Comparison of ENCODE assay signal across 29 cellular contexts in the genomic region with DNA sequence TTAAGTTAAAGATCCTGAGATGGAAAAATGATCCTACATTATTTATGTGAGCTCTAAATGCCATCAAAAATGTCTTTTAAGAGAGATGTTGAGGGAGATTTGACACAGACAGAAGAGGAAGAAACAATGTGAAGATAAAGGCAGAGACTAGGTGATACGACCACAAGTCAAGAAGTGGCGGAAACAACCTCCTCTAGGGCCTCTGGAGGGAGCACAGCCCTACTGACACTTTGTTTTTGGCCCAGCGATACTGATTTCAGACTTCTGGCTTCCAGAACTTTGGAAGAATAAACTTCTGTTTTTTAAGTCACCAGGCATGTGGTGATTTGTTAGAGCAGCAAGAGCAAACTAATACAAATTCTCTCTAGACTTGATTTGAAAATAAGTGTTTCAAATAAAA.
"Had no signal": no experiment of that assay in that cellular context is flagged by ENCODE, and none has a peak within 500 bp of the region (broad histone marks: within the 10 kb centered on the region; RNA-seq: fewer than 3 reads in every experiment).

No MANE protein-coding gene starts in this region.

- H3K4me1 Mint-ChIP-seq: activated CD4-positive, alpha-beta T cell treated with anti-CD3 and anti-CD28 coated beads for 36 hours; activated CD4-positive, alpha-beta T cell treated with anti-CD3 and anti-CD28 coated beads, Interleukin-2, amount 10 ng/mL, durations not matched to agents 7 days and 5 days had no signal

- H3K9me3 ChIP-seq: adrenal gland, body of pancreas, breast epithelium, SK-N-SH had no signal

- H3K27ac Mint-ChIP-seq: activated CD4-positive, alpha-beta T cell treated with anti-CD3 and anti-CD28 coated beads for 36 hours; activated CD4-positive, alpha-beta T cell treated with anti-CD3 and anti-CD28 coated beads, Interleukin-2, amount 10 ng/mL, durations not matched to agents 7 days and 5 days; activated CD8-positive, alpha-beta T cell treated with anti-CD3 and anti-CD28 coated beads, Interleukin-2, amount 10 ng/mL, durations not matched to agents 7 days and 5 days; activated naive CD4-positive, alpha-beta T cell treated with anti-CD3 and anti-CD28 coated beads for 36 hours; activated naive CD4-positive, alpha-beta T cell treated with anti-CD3 and anti-CD28 coated beads, Interleukin-2, amount 50 U/mL, for 72 hours; activated T-cell treated with anti-CD3 and anti-CD28 coated beads, Interleukin-2, amount 50 U/mL, for 24 hours; T-helper 1 cell treated with Interleukin-12 subunit alpha and Interleukin-12 subunit beta and Interleukin-4 antibody, amounts not matched to agents 30 μg/mL and 1 μg/mL, for 36 hours; T-helper 2 cell treated with Interferon-gamma antibody and Interleukin-4, amounts not matched to agents 5 μg/mL and 100 μg/mL, for 36 hours had no signal

- DNase-seq: activated CD4-positive, alpha-beta T cell treated with anti-CD3 and anti-CD28 coated beads for 36 hours; activated CD4-positive, alpha-beta T cell treated with anti-CD3 and anti-CD28 coated beads, Interleukin-2, amount 10 ng/mL, durations not matched to agents 7 days and 5 days; activated CD4-positive, alpha-beta T cell treated with anti-CD3 and anti-CD28 coated beads, Interleukin-2, amount 50 U/mL, for 48 hours; activated CD8-positive, alpha-beta T cell treated with anti-CD3 and anti-CD28 coated beads, Interleukin-2, amount 10 ng/mL, durations not matched to agents 7 days and 5 days; activated gamma-delta T cell treated with Interleukin-2 at 50 U/mL for 16 hours; activated naive CD4-positive, alpha-beta T cell treated with anti-CD3 and anti-CD28 coated beads for 36 hours; activated T-cell treated with anti-CD3 and anti-CD28 coated beads, Interleukin-2, amount 50 U/mL, for 24 hours; adrenal gland; body of pancreas; caudate nucleus; cerebellar nuclear complex; Karpas-422; KBM-7; NCI-H1105; NCI-H1417 treated with DMSO at 0.1 percent for 48 hours; NCI-H187 treated with DMSO at 0.1 percent for 48 hours; NCI-H2081 treated with DMSO at 0.1 percent for 48 hours; NCI-H226; NCI-H526; NCI-H748 treated with DMSO at 0.1 percent for 48 hours; SHP77 treated with DMSO at 0.1 percent for 48 hours; SK-N-SH had no signal

- ATAC-seq: activated CD4-positive, alpha-beta T cell treated with anti-CD3 and anti-CD28 coated beads for 36 hours; activated CD4-positive, CD25-positive, alpha-beta regulatory T cell treated with anti-CD3 and anti-CD28 coated beads, Interleukin-2, amount 50 U/mL, for 24 hours; activated CD8-positive, alpha-beta T cell treated with anti-CD3 and anti-CD28 coated beads, Interleukin-2, amount 10 ng/mL, durations not matched to agents 7 days and 5 days; activated naive CD4-positive, alpha-beta T cell treated with anti-CD3 and anti-CD28 coated beads, Interleukin-2, amount 50 U/mL, for 72 hours; body of pancreas; Panc1 had no signal

- H3K27me3 ChIP-seq: adrenal gland, body of pancreas, breast epithelium, SJSA1 had no signal

- H3K4me1 ChIP-seq: adrenal gland, body of pancreas, breast epithelium, SJSA1 had no signal

- H3K27me3 Mint-ChIP-seq: activated CD4-positive, alpha-beta T cell treated with anti-CD3 and anti-CD28 coated beads for 36 hours; activated CD4-positive, alpha-beta T cell treated with anti-CD3 and anti-CD28 coated beads, Interleukin-2, amount 10 ng/mL, durations not matched to agents 7 days and 5 days; activated T-cell treated with anti-CD3 and anti-CD28 coated beads, Interleukin-2, amount 50 U/mL, for 24 hours had no signal

- H3K27ac ChIP-seq: adrenal gland, body of pancreas, breast epithelium, SJSA1 had no signal

- H3K36me3 ChIP-seq: adrenal gland, breast epithelium, SJSA1 had no signal

- H3K36me3 Mint-ChIP-seq: activated naive CD4-positive, alpha-beta T cell treated with anti-CD3 and anti-CD28 coated beads, Interleukin-2, amount 50 U/mL, for 72 hours had no signal

- H3K4me3 ChIP-seq: adrenal gland, body of pancreas, breast epithelium, SJSA1 had no signal

- H3K4me3 Mint-ChIP-seq: activated CD4-positive, alpha-beta T cell treated with anti-CD3 and anti-CD28 coated beads for 36 hours; activated CD4-positive, alpha-beta T cell treated with anti-CD3 and anti-CD28 coated beads, Interleukin-2, amount 10 ng/mL, durations not matched to agents 7 days and 5 days; activated CD8-positive, alpha-beta T cell treated with anti-CD3 and anti-CD28 coated beads, Interleukin-2, amount 10 ng/mL, durations not matched to agents 7 days and 5 days; activated naive CD4-positive, alpha-beta T cell treated with anti-CD3 and anti-CD28 coated beads for 36 hours; activated T-cell treated with anti-CD3 and anti-CD28 coated beads, Interleukin-2, amount 50 U/mL, for 24 hours; T-helper 1 cell treated with Interleukin-12 subunit alpha and Interleukin-12 subunit beta and Interleukin-4 antibody, amounts not matched to agents 30 μg/mL and 1 μg/mL, for 36 hours; T-helper 2 cell treated with Interferon-gamma antibody and Interleukin-4, amounts not matched to agents 5 μg/mL and 100 μg/mL, for 36 hours had no signal
